In the genomic region with DNA sequence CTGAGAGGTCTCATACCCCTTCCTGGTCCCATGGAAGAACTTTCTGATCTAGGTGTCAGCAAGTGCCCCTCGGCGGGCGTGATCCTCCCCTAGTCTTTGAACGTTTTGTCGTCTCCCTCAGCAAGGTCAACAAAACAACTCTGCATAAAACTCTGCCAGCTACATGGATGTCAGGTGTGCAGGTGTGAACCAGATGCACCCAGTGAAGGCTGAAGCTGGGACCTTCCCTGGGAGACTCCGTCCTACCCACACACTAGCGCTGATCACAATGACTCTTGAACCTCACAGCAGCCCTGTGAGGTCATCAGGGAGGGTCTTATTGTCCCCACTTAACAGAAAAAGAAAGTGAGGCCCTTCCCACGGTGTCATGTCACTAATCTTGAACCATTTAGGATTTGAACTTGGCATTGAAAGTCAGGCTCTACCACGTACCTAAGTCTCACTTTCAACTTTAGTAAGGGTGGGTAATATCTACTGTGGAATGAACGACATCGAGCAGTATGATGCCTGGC, we compare ENCODE assay signal across 22 cellular contexts.
A peak's percentile ranks its signal among the peaks of the same experiment; 100 is the strongest.
DNase-seq lines count a peak whose midpoint lies in the region; ATAC-seq, FAIRE-seq and TF ChIP-seq lines count a peak whose summit lies in the region.
"Had no signal": no experiment of that assay in that cellular context is flagged by ENCODE, and none has a peak within 500 bp of the region (broad histone marks: within the 10 kb centered on the region; RNA-seq: fewer than 3 reads in every experiment).

No MANE protein-coding gene starts in this region.

- no peaks in the 10 kb centered on the region for H3K4me1 Mint-ChIP-seq in osteocyte (ENCODE audit: unreplicated experiment)
- H3K4me1 Mint-ChIP-seq: CD4-positive, alpha-beta memory T cell had no signal

- H3K9me3 ChIP-seq in GM12878 (replicated peaks; ENCODE audit: control insufficient read depth, insufficient read depth, low read length): no peaks in the 10 kb centered on the region
- H3K9me3 ChIP-seq in esophagus muscularis mucosa: no peaks in the 10 kb centered on the region
- H3K9me3 ChIP-seq in right cardiac atrium (ENCODE audit: control insufficient read depth, low read length): no peaks in the 10 kb centered on the region
- H3K9me3 ChIP-seq: A549 had no signal

- no peak for TF ChIP-seq POLR2A in GM12878 (IDR thresholded peaks at IDR 0.05; ENCODE audit: low read depth, low read length)
- TF ChIP-seq POLR2A in esophagus muscularis mucosa (IDR thresholded peaks at IDR 0.05; ENCODE audit: low read depth): no peak

- TF ChIP-seq RAD21 in GM12878 (IDR thresholded peaks at IDR 0.05; ENCODE audit: insufficient read depth, low read depth, low read length): no peak

- POLR2A ChIA-PET in GM12878 (lab: Charles Lee): no interaction called here

- FAIRE-seq in GM12878 (lab: Jason Lieb, UNC): no peak
- FAIRE-seq: A549, GM19239 had no signal

- TF ChIP-seq EP300 in GM12878 (IDR thresholded peaks at IDR 0.05; ENCODE audit: borderline replicate concordance in 1 of 2, control insufficient read depth in 1 of 2, low read depth in 2 of 2, low read length in 2 of 2): no peak
- no peak for TF ChIP-seq EP300 in esophagus muscularis mucosa (IDR thresholded peaks at IDR 0.05)

- no peak overlapping the region for H3K9ac ChIP-seq in GM12878 (ENCODE audit: control insufficient read depth, insufficient read depth, low read length)

- H2AFZ ChIP-seq in GM12878 (ENCODE audit: control insufficient read depth, low read depth, low read length): no peak overlapping the region
- H2AFZ ChIP-seq: GM23338 had no signal

- peaks cover 4% of the 10 kb centered on the region for H3K27me3 Mint-ChIP-seq in osteocyte (ENCODE audit: unreplicated experiment)

- ATAC-seq in GM12878 (peak; percentile 71), GM21447 (IDR thresholded peaks at IDR 0.05; ENCODE audit: unreplicated experiment) (no peak), right cardiac atrium (no peak)
- ATAC-seq: A549, GM23338, HCT116 had no signal

- no peaks in the 10 kb centered on the region for H3K4me1 ChIP-seq in GM12878 (ENCODE audit: control insufficient read depth, insufficient read depth, low read length)
- no peaks in the 10 kb centered on the region for H3K4me1 ChIP-seq in esophagus muscularis mucosa
- H3K4me1 ChIP-seq in right cardiac atrium (ENCODE audit: control insufficient read depth, insufficient read depth, low read length): no peaks in the 10 kb centered on the region
- H3K4me1 ChIP-seq: A549 had no signal

- no peaks in the 10 kb centered on the region for H3K9me3 Mint-ChIP-seq in osteocyte (ENCODE audit: unreplicated experiment)
- H3K9me3 Mint-ChIP-seq: CD4-positive, alpha-beta memory T cell; GM23338; H9 had no signal

- no peaks in the 10 kb centered on the region for H3K36me3 Mint-ChIP-seq in osteocyte (ENCODE audit: unreplicated experiment)
- H3K36me3 Mint-ChIP-seq: CD4-positive, alpha-beta memory T cell had no signal

- intact Hi-C loops in GM12878 (cut with micrococcal nuclease; ENCODE audit: unreplicated experiment) (no loop called here), esophagus muscularis mucosa (cut with DNase I) (no loop called here), right cardiac atrium (cut with DNase I) (no loop called here)

- H3K27ac Mint-ChIP-seq in osteocyte (ENCODE audit: unreplicated experiment): no peak overlapping the region
- H3K27ac Mint-ChIP-seq: CD4-positive, alpha-beta memory T cell; GM23338; H9 had no signal

- H4K20me1 ChIP-seq in GM12878 (ENCODE audit: control insufficient read depth, insufficient read depth): no peaks in the 10 kb centered on the region

- H3K4me2 ChIP-seq in GM12878 (ENCODE audit: control insufficient read depth, insufficient read depth): no peak overlapping the region
- H3K4me2 ChIP-seq: A549, GM23338 had no signal

- H3K27me3 ChIP-seq in GM12878 (replicated peaks in 1 of 2; ENCODE audit: control insufficient read depth in 2 of 2, insufficient read depth in 2 of 2, low read length in 1 of 2) (no peaks in the 10 kb centered on the region; a peak in 1 of 4 replicates), esophagus muscularis mucosa (no peaks in the 10 kb centered on the region), right cardiac atrium (ENCODE audit: control insufficient read depth, insufficient read depth) (no peaks in the 10 kb centered on the region)

- H3K4me3 Mint-ChIP-seq in osteocyte (ENCODE audit: unreplicated experiment): no peak overlapping the region
- H3K4me3 Mint-ChIP-seq: CD4-positive, alpha-beta memory T cell; GM23338; H9 had no signal

- RAD21 ChIA-PET in GM12878 (lab: Charles Lee; ENCODE audit: unreplicated experiment): no interaction called here

- no peaks in the 10 kb centered on the region for H3K79me2 ChIP-seq in GM12878 (ENCODE audit: control insufficient read depth, insufficient read depth, low read length)

- DNase-seq in GM12865 (ENCODE audit: low read depth) (peak; percentile 18), GM12878 (ENCODE audit: low read depth, low spot score) (no peak), esophagus muscularis mucosa (ENCODE audit: extremely low spot score) (peak; percentile 75), osteocyte (ENCODE audit: extremely low spot score, unreplicated experiment) (peak; percentile 76), germinal center (ENCODE audit: low spot score) (no peak), right cardiac atrium (no peak)
- DNase-seq: 8988T; ACHN; AML-193; C1 segment of cervical spinal cord; Calu3; CD4-positive, alpha-beta memory T cell; COR-L47; DMS53; DMS79 treated with DMSO at 0.1 percent for 48 hours; GF-D8; H9 had no signal

- no peaks in the 10 kb centered on the region for H3K36me3 ChIP-seq in GM12878 (ENCODE audit: control insufficient read depth in 2 of 2, insufficient read depth in 2 of 2, low read length in 1 of 2)
- H3K36me3 ChIP-seq in esophagus muscularis mucosa: peaks cover 0 to 19% (median 8%) of the 10 kb centered on the region in 4 donors

- no peak for TF ChIP-seq CTCF in GM12865 (IDR thresholded peaks at IDR 0.05; ENCODE audit: insufficient read depth, low read depth, low read length, missing control alignments)
- no peak for TF ChIP-seq CTCF in GM12878 (IDR thresholded peaks at IDR 0.05 in 2 of 3, conservative IDR thresholded peaks at IDR 0.05 in 1 of 3; ENCODE audit: control insufficient read depth in 2 of 3, extremely low read depth in 1 of 3, insufficient read depth in 1 of 3, low read depth in 3 of 3, low read length in 3 of 3)
- no peak for TF ChIP-seq CTCF in esophagus muscularis mucosa (IDR thresholded peaks at IDR 0.05)
- TF ChIP-seq CTCF in osteocyte (IDR thresholded peaks at IDR 0.05): no peak

- H3K4me3 ChIP-seq in GM12865 (ENCODE audit: low read depth, low read length) (no peak overlapping the region), GM12878 (no peak overlapping the region), esophagus muscularis mucosa (no peak overlapping the region), right cardiac atrium (ENCODE audit: low read length) (no peak overlapping the region)
- H3K4me3 ChIP-seq: A549, GM23338 had no signal

- SMC1A ChIA-PET in GM12878 (lab: Charles Lee; ENCODE audit: uncharacterized antibody, unreplicated experiment): interaction anchor here (1.1 to 1.2 kb wide), 2 partner anchors 28 to 101 kb away, joined by 3 to 4 read pairs; no protein-coding TSS in a partner anchor

- in situ Hi-C loops in GM12878 (cut with MboI): no loop called here

- H3K27ac ChIP-seq in GM12878 (ENCODE audit: control insufficient read depth, insufficient read depth) (no peak overlapping the region), esophagus muscularis mucosa (replicated peaks in 1 of 4) (no peak overlapping the region), right cardiac atrium (ENCODE audit: low read length) (no peak overlapping the region)
- H3K27ac ChIP-seq: A549 had no signal

- CTCF ChIA-PET in GM12878 (lab: Yijun Ruan, JAX): no interaction called here

- 42% methylated on average over 11 of the region's 11 CpGs for WGBS in GM12878 (ENCODE audit: insufficient coverage, insufficient replicate concordance, low lambda C conversion rate, missing lambda C conversion rate)
- 92% methylated on average over 10 of the region's 11 CpGs for WGBS in esophagus muscularis mucosa
- WGBS in right cardiac atrium: 95% methylated on average over 11 of the region's 11 CpGs

- no TSS peak for BruUV-seq in GM12878 (replicated peaks; lab: Mats Ljungman, UMichigan)

TF ChIP-seq in GM12878, 131 proteins besides CTCF, POLR2A, EP300 and RAD21:
- TF ChIP-seq IKZF1 (conservative IDR thresholded peaks at IDR 0.05): peak; percentile 32; the same call in 1 of the 2 replicates
- TF ChIP-seq POU2F2 (IDR thresholded peaks at IDR 0.05; ENCODE audit: borderline replicate concordance, low read depth, low read length): no peak

Comparison
In these comparisons a context has a peak if more than half of its experiments do, and no peak if none do; other contexts are left out.
1. DNase-seq: peak in GM12865 (single experiment), esophagus muscularis mucosa (single experiment) and osteocyte (single experiment); none in GM12878 (single experiment), germinal center (single experiment) and right cardiac atrium (0 of 3).